In the genomic region with DNA sequence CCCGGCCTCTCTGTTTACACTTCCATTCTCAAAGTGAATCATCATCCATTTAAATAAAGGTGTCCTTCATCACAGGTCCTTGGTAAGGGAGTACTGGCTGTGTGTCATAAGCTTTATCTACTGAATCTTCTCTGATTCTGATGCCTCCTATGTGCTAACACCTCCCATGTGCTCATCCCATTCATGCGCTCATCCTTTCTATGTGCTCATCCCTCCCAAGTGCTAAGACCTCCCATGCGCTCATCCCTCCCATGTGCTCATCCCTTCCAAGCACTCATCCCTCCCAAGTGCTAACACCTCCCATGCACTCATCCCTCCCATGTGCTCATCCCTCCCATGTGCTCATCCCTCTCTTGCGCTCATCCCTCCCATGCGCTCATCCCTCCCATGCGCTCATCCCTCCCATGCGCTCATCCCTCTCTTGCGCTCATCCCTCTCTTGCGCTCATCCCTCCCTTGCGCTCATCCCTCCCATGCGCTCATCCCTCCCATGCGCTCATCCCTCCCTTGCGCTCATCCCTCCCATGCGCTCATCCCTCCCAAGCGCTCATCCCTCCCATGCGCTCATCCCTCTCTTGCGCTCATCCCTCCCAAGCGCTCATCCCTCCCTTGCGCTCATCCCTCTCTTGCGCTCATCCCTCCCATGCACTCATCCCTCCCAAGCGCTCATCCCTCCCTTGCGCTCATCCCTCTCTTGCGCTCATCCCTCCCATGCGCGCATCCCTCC, we compare ENCODE assay signal across 3 cellular contexts.
TF ChIP-seq lines count a peak whose summit lies in the region.

No MANE protein-coding gene starts in this region.

TF ChIP-seq in SK-N-SH, 30 proteins besides CTCF, POLR2A, EP300 and RAD21:
- TF ChIP-seq MXI1 (IDR thresholded peaks at IDR 0.05; ENCODE audit: low read depth, low read length) (no peak), SMC3 (IDR thresholded peaks at IDR 0.05; ENCODE audit: low read depth, low read length) (no peak), FOSL2 (IDR thresholded peaks at IDR 0.05; ENCODE audit: borderline replicate concordance, low read depth) (no peak), IRF3 (IDR thresholded peaks at IDR 0.05; ENCODE audit: low read depth, low read length) (no peak), RFX5 (IDR thresholded peaks at IDR 0.05; ENCODE audit: low read length) (no peak), EZH2phosphoT487 (IDR thresholded peaks at IDR 0.05; ENCODE audit: borderline replicate concordance, low read depth) (no peak)

TF ChIP-seq in SK-N-SH treated with all-trans-retinoic acid at 6 μM for 48 hours, 23 proteins besides CTCF, POLR2A, EP300 and RAD21:
- TF ChIP-seq BACH2 (CRISPR knock-in tag; IDR thresholded peaks at IDR 0.05; ENCODE audit: borderline replicate concordance) (no peak), TSHZ2 (CRISPR knock-in tag; IDR thresholded peaks at IDR 0.05) (no peak), ARNTL (CRISPR knock-in tag; IDR thresholded peaks at IDR 0.05; ENCODE audit: borderline replicate concordance, low read depth) (no peak), ZNF8 (CRISPR knock-in tag; IDR thresholded peaks at IDR 0.05) (no peak), ESRRG (CRISPR knock-in tag; IDR thresholded peaks at IDR 0.05) (no peak), ZNF70 (CRISPR knock-in tag; IDR thresholded peaks at IDR 0.05) (no peak)

TF ChIP-seq in endothelial cell of umbilical vein, 7 proteins besides CTCF, POLR2A, EP300 and RAD21:
- TF ChIP-seq MYC (IDR thresholded peaks at IDR 0.05; ENCODE audit: low read depth, low read length) (no peak), GATA2 (IDR thresholded peaks at IDR 0.05; ENCODE audit: insufficient read depth, insufficient read length, low read depth, low read length) (no peak), FOS (IDR thresholded peaks at IDR 0.05; ENCODE audit: borderline replicate concordance, insufficient read depth, low read length) (no peak), JUN (IDR thresholded peaks at IDR 0.05; ENCODE audit: borderline replicate concordance, insufficient read depth, insufficient read length, low read depth) (no peak), POLR2AphosphoS5 (IDR thresholded peaks at IDR 0.05; ENCODE audit: insufficient read depth, low read depth, low read length) (no peak)
- TF ChIP-seq, protein P1, sequence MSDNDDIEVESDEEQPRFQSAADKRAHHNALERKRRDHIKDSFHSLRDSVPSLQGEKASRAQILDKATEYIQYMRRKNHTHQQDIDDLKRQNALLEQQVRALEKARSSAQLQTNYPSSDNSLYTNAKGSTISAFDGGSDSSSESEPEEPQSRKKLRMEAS (IDR thresholded peaks at IDR 0.05; ENCODE audit: insufficient read depth, insufficient read length): no peak
